ENCODE assay signal across 9 cellular contexts in the genomic region with DNA sequence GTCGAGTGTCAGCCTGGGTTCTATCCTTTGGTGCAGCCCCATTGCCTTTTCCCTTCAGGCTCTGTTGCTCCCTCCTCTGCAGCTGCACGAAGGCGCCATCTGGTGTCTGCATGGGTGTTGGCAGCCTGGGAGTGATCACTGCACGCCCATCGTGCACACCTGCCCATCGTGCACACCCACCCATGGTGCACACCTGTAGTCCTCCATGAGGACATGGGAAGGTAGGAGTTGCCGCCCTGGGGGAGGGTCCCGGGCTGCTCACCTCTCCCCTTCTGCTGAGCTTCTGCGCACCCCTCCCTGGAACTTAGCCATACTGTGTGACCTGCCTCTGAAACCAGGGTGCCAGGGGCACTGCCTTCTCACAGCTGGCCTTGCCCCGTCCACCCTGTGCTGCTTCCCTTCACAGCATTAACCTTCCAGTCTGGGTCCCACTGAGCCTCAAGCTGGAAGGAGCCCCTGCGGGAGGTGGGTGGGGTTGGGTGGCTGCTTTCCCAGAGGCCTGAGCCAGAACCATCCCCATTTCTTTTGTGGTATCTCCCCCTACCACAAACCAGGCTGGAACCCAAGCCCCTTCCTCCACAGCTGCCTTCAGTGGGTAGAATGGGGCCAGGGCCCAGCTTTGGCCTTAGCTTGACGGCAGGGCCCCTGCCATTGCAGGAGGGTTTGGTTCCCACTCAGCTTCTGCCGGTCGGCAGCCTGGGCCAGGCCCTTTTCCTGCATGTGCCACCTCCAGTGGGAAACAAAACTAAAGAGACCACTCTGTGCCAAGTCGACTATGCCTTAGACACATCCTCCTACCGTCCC. TPM values are rescaled to one million over a fixed set of nuclear protein-coding genes. Genes with fewer than 3 reads are reported as not detected.
DNase-seq lines count a peak whose midpoint lies in the region; ATAC-seq, FAIRE-seq and TF ChIP-seq lines count a peak whose summit lies in the region.
"Had no signal": no experiment of that assay in that cellular context is flagged by ENCODE, and none has a peak within 500 bp of the region (broad histone marks: within the 10 kb centered on the region; RNA-seq: fewer than 3 reads in every experiment).

No MANE protein-coding gene starts in this region.

- DNase-seq in AG20443 (ENCODE audit: low spot score) (peak; percentile 88), GM19239 (ENCODE audit: insufficient read length, low spot score) (peak; percentile 78), NCI-H1694 treated with DMSO at 0.1 percent for 48 hours (lab: John Stamatoyannopoulos, UW) (peak; percentile 46), WERI-Rb-1 (peak; percentile 80), brain microvascular endothelial cell (peak; percentile 34), kidney epithelial cell (ENCODE audit: low read depth) (no peak)
- DNase-seq in stimulated activated CD4-positive, alpha-beta T cell treated with anti-CD3 and anti-CD28 coated beads, Interleukin-2, amount 100 ng/mL, for 48 hours = peak; percentile 72 to 75

- peak; percentile 89 for FAIRE-seq in GM19239 (lab: Jason Lieb, UNC)

- H3K9me3 ChIP-seq in WERI-Rb-1 (ENCODE audit: severe bottlenecking) = no peaks in the 10 kb centered on the region

- H3K27ac ChIP-seq in WERI-Rb-1 = no peak overlapping the region
- no peak overlapping the region for H3K27ac ChIP-seq in brain microvascular endothelial cell

- H3K36me3 ChIP-seq in WERI-Rb-1 (peaks cover 4% of the 10 kb centered on the region), brain microvascular endothelial cell (replicated peaks) (peaks cover 11% of the 10 kb centered on the region), kidney epithelial cell (ENCODE audit: control insufficient read depth, insufficient read depth, low read length) (peaks cover 2% of the 10 kb centered on the region)

- H3K27me3 ChIP-seq in WERI-Rb-1 (ENCODE audit: insufficient read depth, low read depth, severe bottlenecking) = no peaks in the 10 kb centered on the region
- no peaks in the 10 kb centered on the region for H3K27me3 ChIP-seq in brain microvascular endothelial cell (replicated peaks)
- no peaks in the 10 kb centered on the region for H3K27me3 ChIP-seq in kidney epithelial cell (ENCODE audit: control insufficient read depth, insufficient read depth, low read length)

- no peak for ATAC-seq in HG02970 (IDR thresholded peaks at IDR 0.05; ENCODE audit: low FRiP score, unreplicated experiment)

- in situ Hi-C loops in brain microvascular endothelial cell (cut with HindIII; ENCODE audit: low pct_ligation_motif_present, low sequenced_read_pairs) = no loop called here

- TF ChIP-seq CTCF in WERI-Rb-1 (IDR thresholded peaks at IDR 0.05; ENCODE audit: low read depth, low read length) (peak; percentile 99), brain microvascular endothelial cell (IDR thresholded peaks at IDR 0.05; ENCODE audit: low read depth, low read length, missing control alignments) (peak; percentile 92), kidney epithelial cell (IDR thresholded peaks at IDR 0.05; ENCODE audit: insufficient read depth, low read length, poor library complexity, severe bottlenecking) (peak; percentile 95)

- H3K4me3 ChIP-seq in WERI-Rb-1 (ENCODE audit: low read depth, low read length) = no peak overlapping the region
- no peak overlapping the region for H3K4me3 ChIP-seq in brain microvascular endothelial cell (ENCODE audit: low read depth, low read length)
- no peak overlapping the region for H3K4me3 ChIP-seq in kidney epithelial cell (ENCODE audit: low read depth, low read length)

RNA-seq across cellular contexts. Expression of a gene that starts 2.9 kb away (rescaled TPM):
- total RNA-seq in kidney epithelial cell = 5.5 TPM in 1 of 2 replicates, not detected in the other
- total RNA-seq: urinary bladder had no signal

RNA-seq across cellular contexts. Expression of a gene that starts 7.9 kb away (rescaled TPM):
- total RNA-seq in kidney epithelial cell = 33.9 and 36.6 TPM in 2 replicates

RNA-seq across cellular contexts. Expression of a gene that starts 15.2 kb away (rescaled TPM):
- total RNA-seq in kidney epithelial cell = 3.7 and 5.5 TPM in 2 replicates

RNA-seq across cellular contexts. Expression of a gene that starts 35.7 kb away (rescaled TPM):
- total RNA-seq in kidney epithelial cell = 20.9 and 21.6 TPM in 2 replicates

RNA-seq across cellular contexts. Expression of a gene that starts 39.7 kb away (rescaled TPM):
- 35.4 and 36.6 TPM in 2 replicates for total RNA-seq in kidney epithelial cell
